18 cellular contexts compared by ENCODE assay signal in genomic region chr14:75443203-75443969, GRCh38. TPM values are rescaled to one million over a fixed set of nuclear protein-coding genes. Genes with fewer than 3 reads are reported as not detected.
DNase-seq lines count a peak whose midpoint lies in the region; FAIRE-seq and TF ChIP-seq lines count a peak whose summit lies in the region.
"Had no signal": no experiment of that assay in that cellular context is flagged by ENCODE, and none has a peak within 500 bp of the region (broad histone marks: within the 10 kb centered on the region; RNA-seq: fewer than 3 reads in every experiment).

No MANE protein-coding gene starts in this region.

- H2BK120ac ChIP-seq in H1 (replicated peaks; ENCODE audit: low read depth, low read length) (no peak overlapping the region), mesenchymal stem cell (ENCODE audit: low read depth, low read length) (no peak overlapping the region)

- H3K56ac ChIP-seq in H1 (replicated peaks; ENCODE audit: insufficient read length, low read depth, low read length) = no peak overlapping the region

- DNase-seq in HTR-8/SVneo (ENCODE audit: insufficient read length, low spot score) (no peak), H1 (ENCODE audit: low read depth in 1 of 2, low spot score in 2 of 2) (no peak), mesenchymal stem cell (no peak), NCI-H526 treated with DMSO at 0.1 percent for 48 hours (lab: John Stamatoyannopoulos, UW) (no peak), NCI-H1417 treated with DMSO at 0.1 percent for 48 hours (lab: John Stamatoyannopoulos, UW) (no peak), GM13977 (ENCODE audit: low spot score) (no peak)
- DNase-seq in activated CD8-positive, alpha-beta memory T cell treated with anti-CD3 and anti-CD28 coated beads for 24 hours = no peak
- DNase-seq: activated CD4-positive, alpha-beta T cell treated with anti-CD3 and anti-CD28 coated beads for 1 hour; activated CD8-positive, alpha-beta memory T cell treated with anti-CD3 and anti-CD28 coated beads, Interleukin-2, amount 50 U/mL, for 48 hours; activated naive CD4-positive, alpha-beta T cell treated with Interleukin-2 at 50 U/mL for 16 hours; Calu3; GDM1; kidney glomerular epithelial cell; NCI-H2107; NCI-H524 treated with DMSO at 0.1 percent for 48 hours; T-helper 9 cell had no signal

- no peak overlapping the region for H2BK5ac ChIP-seq in H1 (ENCODE audit: low read depth, low read length)
- H2BK5ac ChIP-seq in mesenchymal stem cell (ENCODE audit: low read depth, low read length, poor library complexity, severe bottlenecking) = no peak overlapping the region

- H3K4me3 ChIP-seq in H1 (ENCODE audit: extremely low read depth in 1 of 4, insufficient read depth in 2 of 4, low read depth in 3 of 4, low read length in 4 of 4) = no peak overlapping the region
- peak overlapping the region in 1 of 2 experiments; percentile 54 for H3K4me3 ChIP-seq in mesenchymal stem cell (ENCODE audit: insufficient read depth in 1 of 2, low read depth in 1 of 2, low read length in 2 of 2)
- H3K4me3 ChIP-seq in subcutaneous abdominal adipose tissue (ENCODE audit: low read depth in 1 of 5, low read length in 5 of 5) = no peak overlapping the region

- no peak overlapping the region for H2BK20ac ChIP-seq in H1 (ENCODE audit: low read length)

- no peaks in the 10 kb centered on the region; a peak in 1 of 4 replicates for H3K79me2 ChIP-seq in H1 (ENCODE audit: control insufficient read depth in 1 of 2, insufficient read depth in 2 of 2, low read length in 2 of 2)

- FAIRE-seq in HTR-8/SVneo (lab: Jason Lieb, UNC) (peak; percentile 31), H1 (lab: Jason Lieb, UNC) (no peak)

- peaks cover 0 to 26% (median 0%) of the 10 kb centered on the region in 4 experiments; a peak in 4 of 8 replicates for H3K36me3 ChIP-seq in H1 (ENCODE audit: control insufficient read depth in 2 of 4, insufficient read depth in 4 of 4, low read length in 3 of 4)
- peaks cover 35 to 44% of the 10 kb centered on the region in 2 experiments for H3K36me3 ChIP-seq in mesenchymal stem cell (ENCODE audit: control insufficient read depth in 1 of 2, insufficient read depth in 2 of 2, low read depth in 1 of 2, low read length in 2 of 2)
- H3K36me3 ChIP-seq in subcutaneous abdominal adipose tissue (ENCODE audit: control insufficient read depth in 5 of 5, insufficient read depth in 5 of 5, low read length in 5 of 5) = peaks cover 14 to 64% (median 56%) of the 10 kb centered on the region in 5 donors

- TF ChIP-seq CTCF in H1 (IDR thresholded peaks at IDR 0.05; ENCODE audit: control extremely low read depth in 1 of 3, insufficient read depth in 1 of 3, low read depth in 1 of 3, low read length in 3 of 3) (no peak), GM13977 (IDR thresholded peaks at IDR 0.05; ENCODE audit: extremely low read depth, insufficient read depth, missing control alignments) (no peak)

- CTCF ChIA-PET in H1 (lab: Charles Lee; ENCODE audit: partially characterized antibody) = interaction anchor here (0.7 to 4.1 kb wide), 7 partner anchors 12 to 137 kb away, joined by 3 to 16 read pairs (median 3); no protein-coding TSS in a partner anchor

- POLR2A ChIA-PET in H1 (lab: Charles Lee; ENCODE audit: partially characterized antibody) = interaction anchor here (0.6 to 6.7 kb wide), 6 partner anchors 8 to 860 kb away, joined by 3 to 53 read pairs (median 6); partner anchors contain the start of gene JDP2

- H4K20me1 ChIP-seq in H1 (replicated peaks in 1 of 2; ENCODE audit: control insufficient read depth in 1 of 2, insufficient read depth in 2 of 2, low read length in 2 of 2) = peaks cover 0 to 4% of the 10 kb centered on the region in 2 experiments

- no peak overlapping the region for H2AK5ac ChIP-seq in H1 (ENCODE audit: low read depth, low read length)
- H2AK5ac ChIP-seq in mesenchymal stem cell (ENCODE audit: low read length, severe bottlenecking) = no peak overlapping the region

- H3K4me1 ChIP-seq in H1 (replicated peaks in 1 of 4; ENCODE audit: control insufficient read depth in 3 of 4, insufficient read depth in 4 of 4, low read length in 3 of 4) (peaks cover 1 to 7% (median 5%) of the 10 kb centered on the region in 4 experiments), mesenchymal stem cell (ENCODE audit: control insufficient read depth, insufficient read depth, low read depth, low read length) (no peaks in the 10 kb centered on the region), subcutaneous abdominal adipose tissue (ENCODE audit: control insufficient read depth in 5 of 5, insufficient read depth in 5 of 5, low read length in 5 of 5) (peaks cover 3 to 55% (median 48%) of the 10 kb centered on the region in 5 donors)

- H4K91ac ChIP-seq in H1 (replicated peaks; ENCODE audit: insufficient read length, low read length) (peak overlapping the region; percentile 1), mesenchymal stem cell (ENCODE audit: low read length) (no peak overlapping the region)

- H3K4ac ChIP-seq in H1 (replicated peaks; ENCODE audit: insufficient read length, low read depth, low read length) (no peak overlapping the region), mesenchymal stem cell (ENCODE audit: low read depth in 1 of 2, low read length in 2 of 2) (no peak overlapping the region)

- no peak overlapping the region for H3K27ac ChIP-seq in H1 (ENCODE audit: low read depth, low read length)
- no peak overlapping the region for H3K27ac ChIP-seq in mesenchymal stem cell (ENCODE audit: low read length, poor library complexity, severe bottlenecking)
- H3K27ac ChIP-seq in subcutaneous abdominal adipose tissue (ENCODE audit: low read depth, low read length) = peak overlapping the region; percentile 51
- H3K27ac ChIP-seq: epithelial cell of prostate had no signal

- H3K27me3 ChIP-seq in H1 (replicated peaks in 1 of 4; ENCODE audit: control insufficient read depth in 3 of 4, extremely low read depth in 1 of 4, insufficient read depth in 3 of 4, low read length in 3 of 4) = no peaks in the 10 kb centered on the region
- H3K27me3 ChIP-seq in mesenchymal stem cell (ENCODE audit: control insufficient read depth in 1 of 2, insufficient read depth in 1 of 2, low read length in 2 of 2) = no peaks in the 10 kb centered on the region
- no peaks in the 10 kb centered on the region for H3K27me3 ChIP-seq in subcutaneous abdominal adipose tissue (ENCODE audit: control insufficient read depth in 5 of 5, insufficient read depth in 4 of 5, low read length in 5 of 5)

- no peak overlapping the region for H3K9ac ChIP-seq in H1 (replicated peaks in 1 of 4; ENCODE audit: extremely low read depth in 1 of 4, low read depth in 3 of 4, low read length in 3 of 4)
- peak overlapping the region; percentile 79 for H3K9ac ChIP-seq in mesenchymal stem cell (ENCODE audit: low read length)
- H3K9ac ChIP-seq in subcutaneous abdominal adipose tissue (ENCODE audit: low read length in 5 of 5) = no peak overlapping the region

- no peak overlapping the region for H2BK15ac ChIP-seq in H1 (ENCODE audit: low read length)
- H2BK15ac ChIP-seq in mesenchymal stem cell (ENCODE audit: low read depth, poor library complexity, severe bottlenecking) = no peak overlapping the region

- no peak for TF ChIP-seq POLR2A in H1 (IDR thresholded peaks at IDR 0.05; ENCODE audit: control extremely low read depth in 1 of 2, low read depth in 2 of 2, low read length in 2 of 2)

- H3K79me1 ChIP-seq in H1 (ENCODE audit: low read depth, low read length) = peaks cover 8% of the 10 kb centered on the region
- peaks cover 20% of the 10 kb centered on the region for H3K79me1 ChIP-seq in mesenchymal stem cell (replicated peaks; ENCODE audit: low read length, poor library complexity, severe bottlenecking)

- no peak for TF ChIP-seq RAD21 in H1 (IDR thresholded peaks at IDR 0.05 in 1 of 2, conservative IDR thresholded peaks at IDR 0.05 in 1 of 2; ENCODE audit: low read depth in 2 of 2, low read length in 2 of 2)

- no peaks in the 10 kb centered on the region for H3K23me2 ChIP-seq in H1 (ENCODE audit: low read depth, low read length)

- TF ChIP-seq EP300 in H1 (IDR thresholded peaks at IDR 0.05; ENCODE audit: borderline replicate concordance in 1 of 2, low read depth in 2 of 2, low read length in 2 of 2) = no peak

- H3K18ac ChIP-seq in H1 (ENCODE audit: extremely low read depth, low read length) (no peak overlapping the region; the same call in 1 of the 2 replicates), mesenchymal stem cell (ENCODE audit: low read depth in 1 of 2, low read length in 2 of 2) (no peak overlapping the region)

- H4K8ac ChIP-seq in H1 (ENCODE audit: extremely low read depth, insufficient read depth, low read length) (no peak overlapping the region), mesenchymal stem cell (ENCODE audit: low read length) (no peak overlapping the region)

- 87% methylated on average over 7 of the region's 7 CpGs; no CpG with 5 or more reads in 1 of the 2 experiments for WGBS in H1 (ENCODE audit: extremely low coverage in 1 of 2, insufficient coverage in 1 of 2, insufficient read length in 1 of 2, insufficient replicate concordance in 2 of 2, low coverage in 1 of 2, low lambda C conversion rate in 2 of 2, missing lambda C conversion rate in 1 of 2), 2 experiments
- WGBS in mesenchymal stem cell = 99% methylated on average over 5 of the region's 7 CpGs

- H2BK12ac ChIP-seq in H1 (ENCODE audit: low read depth, low read length) (no peak overlapping the region), mesenchymal stem cell (ENCODE audit: low read length in 2 of 2) (no peak overlapping the region)

- no peak overlapping the region for H3K4me2 ChIP-seq in H1 (ENCODE audit: insufficient read depth in 1 of 2, low read depth in 2 of 2, low read length in 2 of 2)
- H3K4me2 ChIP-seq in mesenchymal stem cell (ENCODE audit: low read length, poor library complexity, severe bottlenecking) = no peak overlapping the region

- H4K5ac ChIP-seq in H1 (ENCODE audit: insufficient read length, low read depth, low read length) = no peak overlapping the region

- H3K23ac ChIP-seq in H1 (ENCODE audit: insufficient read length) (no peak overlapping the region), mesenchymal stem cell (ENCODE audit: low read length in 2 of 2) (no peak overlapping the region)

- H3K9me3 ChIP-seq in H1 (ENCODE audit: insufficient read depth in 2 of 2, low read depth in 1 of 2, low read length in 1 of 2) (no peaks in the 10 kb centered on the region), mesenchymal stem cell (ENCODE audit: control insufficient read depth, low read length) (no peaks in the 10 kb centered on the region), subcutaneous abdominal adipose tissue (ENCODE audit: control insufficient read depth in 5 of 5, low read length in 5 of 5) (no peaks in the 10 kb centered on the region)

- H3K14ac ChIP-seq in H1 (ENCODE audit: insufficient read length) = no peak overlapping the region
- no peak overlapping the region for H3K14ac ChIP-seq in mesenchymal stem cell (ENCODE audit: low read length in 2 of 2)

- in situ Hi-C loops in GM13977 (cut with MboI; ENCODE audit: low pct_unique_long_range_greater_than_20kb, low sequenced_read_pairs, unreplicated experiment) = no loop called here

- no peak overlapping the region for H2AFZ ChIP-seq in H1 (ENCODE audit: low read length)
- no peak overlapping the region for H2AFZ ChIP-seq in mesenchymal stem cell (ENCODE audit: low read depth, low read length)

RNA-seq across cellular contexts. Expression of gene JDP2, which starts 15.6 kb away (rescaled TPM):
- total RNA-seq in H1 (2021; fragmentation: NEBNext Ultra II Directional; extraction: Animal tissue kit (Norgen Biotek cat#: 25700)) = 23.6 and 27.2 TPM in 2 replicates
- polyA plus RNA-seq in H1 (2011; rRNA removed) = 8.9 and 18.8 TPM in 2 replicates
- 23.2 TPM for polyA plus RNA-seq in H1 (2011; cell fraction: cytosol; rRNA removed)
- 20.9 TPM for polyA plus RNA-seq in H1 (2011; cell fraction: nucleus; rRNA removed)
- polyA plus RNA-seq in H1 (2012, experiment 1 of 2) = 13.7 to 19.6 TPM (median 17.7 TPM) in 4 replicates
- 14.8 TPM for polyA plus RNA-seq in H1 (2012, experiment 2 of 2)
- polyA plus RNA-seq in H1 (2013, experiment 1 of 2) = 14.4 TPM
- 14.1 TPM for polyA plus RNA-seq in H1 (2013, experiment 2 of 2)
- 3.8 and 4.9 TPM in 2 replicates for polyA minus RNA-seq in H1 (2011; rRNA and poly(A)+ RNA removed)
- polyA minus RNA-seq in H1 (2011; cell fraction: cytosol; rRNA and poly(A)+ RNA removed) = 19.7 TPM
- 10.3 TPM for polyA minus RNA-seq in H1 (2011; cell fraction: nucleus; rRNA and poly(A)+ RNA removed)
- polyA plus RNA-seq in mesenchymal stem cell (2013, experiment 1 of 2) = 63.4 TPM
- polyA plus RNA-seq in mesenchymal stem cell (2013, experiment 2 of 2) = 61.6 TPM
